ENCODE assay signal across 18 cellular contexts in the genomic region with DNA sequence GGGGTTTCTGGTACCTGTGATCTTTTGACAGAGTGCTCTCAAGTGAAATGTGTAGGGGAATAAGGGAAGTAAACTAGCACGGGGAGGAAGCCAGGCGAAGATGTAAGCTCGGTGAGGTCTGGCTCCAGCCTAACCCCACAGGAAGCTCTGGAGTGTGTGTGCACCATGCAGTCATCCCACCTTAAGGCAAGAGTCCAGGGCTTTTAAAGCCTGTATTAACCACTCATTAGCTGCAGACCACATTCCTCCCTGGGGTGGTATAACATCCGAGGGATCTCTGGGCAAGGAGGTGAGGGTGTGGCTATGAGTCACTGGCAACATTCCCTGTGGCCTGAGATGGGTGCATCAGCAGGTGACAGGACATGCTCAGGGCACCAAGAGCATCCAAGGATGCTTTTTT. TPM values are rescaled to one million over a fixed set of nuclear protein-coding genes. Genes with fewer than 3 reads are reported as not detected.
DNase-seq lines count a peak whose midpoint lies in the region; ATAC-seq, FAIRE-seq and TF ChIP-seq lines count a peak whose summit lies in the region.
"Had no signal": no experiment of that assay in that cellular context is flagged by ENCODE, and none has a peak within 500 bp of the region (broad histone marks: within the 10 kb centered on the region; RNA-seq: fewer than 3 reads in every experiment).

No MANE protein-coding gene starts in this region.

- peaks cover 0 to 1% (median 0%) of the 10 kb centered on the region in 7 donors for H3K9me3 Mint-ChIP-seq in naive B cell
- H3K9me3 Mint-ChIP-seq: activated naive CD4-positive, alpha-beta T cell treated with anti-CD3 and anti-CD28 coated beads for 36 hours; memory B cell had no signal

- no peaks in the 10 kb centered on the region for H3K36me3 ChIP-seq in gastroesophageal sphincter
- H3K36me3 ChIP-seq: gastrocnemius medialis, upper lobe of left lung had no signal

- H3K4me3 Mint-ChIP-seq in naive B cell: no peak overlapping the region
- H3K4me3 Mint-ChIP-seq: activated naive CD4-positive, alpha-beta T cell treated with anti-CD3 and anti-CD28 coated beads for 36 hours; memory B cell had no signal

- TF ChIP-seq CTCF in D721Med (IDR thresholded peaks at IDR 0.05; ENCODE audit: insufficient read depth, missing control alignments) (no peak), gastroesophageal sphincter (IDR thresholded peaks at IDR 0.05) (no peak)

- no peaks in the 10 kb centered on the region for H3K9me3 ChIP-seq in gastroesophageal sphincter
- H3K9me3 ChIP-seq: gastrocnemius medialis, upper lobe of left lung had no signal

- no peak for TF ChIP-seq POLR2A in gastroesophageal sphincter (IDR thresholded peaks at IDR 0.05)

- ATAC-seq in naive B cell (ENCODE audit: low read depth in 2 of 2) (peak; percentile 38 to 67), HG03139 (IDR thresholded peaks at IDR 0.05; ENCODE audit: unreplicated experiment) (no peak), GM19467 (IDR thresholded peaks at IDR 0.05; ENCODE audit: unreplicated experiment) (no peak), gastroesophageal sphincter (no peak)
- ATAC-seq: gastrocnemius medialis had no signal

- TF ChIP-seq EP300 in Ishikawa (IDR thresholded peaks at IDR 0.05; ENCODE audit: borderline replicate concordance) (peak; percentile 11; the same call in 1 of the 2 replicates), gastroesophageal sphincter (IDR thresholded peaks at IDR 0.05) (no peak)

- no peaks in the 10 kb centered on the region for H3K27me3 ChIP-seq in gastroesophageal sphincter
- H3K27me3 ChIP-seq: gastrocnemius medialis, upper lobe of left lung had no signal

- no peak for TF ChIP-seq RAD21 in Ishikawa (IDR thresholded peaks at IDR 0.05; ENCODE audit: low read depth)

- DNase-seq in Caki2 (ENCODE audit: low read depth) (peak; percentile 71), UCSD-AML1 (lab: John Stamatoyannopoulos, UW; ENCODE audit: unreplicated experiment) (peak; percentile 62), naive B cell (no peak), D721Med (ENCODE audit: insufficient read length, low spot score) (no peak)
- DNase-seq: activated CD4-positive, alpha-beta T cell treated with anti-CD3 and anti-CD28 coated beads for 48 hours; activated naive CD4-positive, alpha-beta T cell treated with anti-CD3 and anti-CD28 coated beads for 36 hours; DMS79 treated with DMSO at 0.1 percent for 48 hours; gastrocnemius medialis; Karpas-422; NCI-H446; SIG-M5; upper lobe of left lung had no signal

- H3K4me3 ChIP-seq in gastroesophageal sphincter: no peak overlapping the region
- H3K4me3 ChIP-seq: gastrocnemius medialis, upper lobe of left lung had no signal

- FAIRE-seq in D721Med (lab: Jason Lieb, UNC): no peak
- FAIRE-seq: colon had no signal

- 71 to 75% methylated on average over 2 to 3 of the region's 4 CpGs for WGBS in gastroesophageal sphincter (ENCODE audit: low coverage in 1 of 2), 2 donors

- no peaks in the 10 kb centered on the region for H3K4me1 ChIP-seq in gastroesophageal sphincter
- H3K4me1 ChIP-seq: gastrocnemius medialis, upper lobe of left lung had no signal

- no peaks in the 10 kb centered on the region for H3K27me3 Mint-ChIP-seq in naive B cell

- H3K36me3 Mint-ChIP-seq in naive B cell: no peaks in the 10 kb centered on the region
- H3K36me3 Mint-ChIP-seq: memory B cell had no signal

- peak overlapping the region in 1 of 6 donors; percentile 82 for H3K27ac Mint-ChIP-seq in naive B cell
- H3K27ac Mint-ChIP-seq: activated naive CD4-positive, alpha-beta T cell treated with anti-CD3 and anti-CD28 coated beads for 36 hours; memory B cell had no signal

- no peak overlapping the region for H3K27ac ChIP-seq in gastroesophageal sphincter
- H3K27ac ChIP-seq: gastrocnemius medialis, upper lobe of left lung had no signal

- H3K4me1 Mint-ChIP-seq in naive B cell: peaks cover 4 to 7% (median 5%) of the 10 kb centered on the region in 3 donors

- in situ Hi-C loops in Caki2 (cut with HindIII; ENCODE audit: low pct_unique_long_range_greater_than_20kb, low sequenced_read_pairs): no loop called here

TF ChIP-seq in Ishikawa, 13 proteins besides CTCF, POLR2A, EP300 and RAD21:
- TF ChIP-seq, protein P1, sequence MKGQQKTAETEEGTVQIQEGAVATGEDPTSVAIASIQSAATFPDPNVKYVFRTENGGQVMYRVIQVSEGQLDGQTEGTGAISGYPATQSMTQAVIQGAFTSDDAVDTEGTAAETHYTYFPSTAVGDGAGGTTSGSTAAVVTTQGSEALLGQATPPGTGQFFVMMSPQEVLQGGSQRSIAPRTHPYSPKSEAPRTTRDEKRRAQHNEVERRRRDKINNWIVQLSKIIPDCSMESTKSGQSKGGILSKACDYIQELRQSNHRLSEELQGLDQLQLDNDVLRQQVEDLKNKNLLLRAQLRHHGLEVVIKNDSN (IDR thresholded peaks at IDR 0.05): peak; percentile 14; the same call in 1 of the 2 replicates
- TF ChIP-seq TEAD4 (IDR thresholded peaks at IDR 0.05) (peak; percentile 67), ZBTB7A (IDR thresholded peaks at IDR 0.05; ENCODE audit: low read depth) (no peak), NFIC (IDR thresholded peaks at IDR 0.05) (peak; percentile 27; the same call in 1 of the 2 replicates), CEBPB (IDR thresholded peaks at IDR 0.05) (no peak)

RNA-seq across cellular contexts. Expression of gene RANBP9, which starts 12.5 kb away (rescaled TPM):
- 16.4 and 27.6 TPM in 2 replicates for total RNA-seq in Caki2 (2014; rRNA removed; shearing (Covaris generic); ENCODE audit: low replicate concordance)
- polyA plus RNA-seq in naive B cell (ENCODE audit: low read depth in 6 of 6): 1 to 10 TPM; 2.2 to 5.0 (median 3.3) TPM
- 10 to 100 TPM; 39.1 to 59.9 (median 52.1) TPM for total RNA-seq in gastroesophageal sphincter

Comparison
In these comparisons a context has a peak if more than half of its experiments do, and no peak if none do; other contexts are left out.
1. DNase-seq: peak in Caki2 (single experiment) and UCSD-AML1 (single experiment); none in naive B cell (single experiment) and D721Med (single experiment).
2. ATAC-seq: peak in naive B cell (2 of 2); none in HG03139 (single experiment), GM19467 (single experiment) and gastroesophageal sphincter (single experiment).